In genomic region chr7:34320926-34321609, GRCh38 we compare ENCODE assay signal across 8 cellular contexts.
A peak's percentile ranks its signal among the peaks of the same experiment; 100 is the strongest.
DNase-seq lines count a peak whose midpoint lies in the region; ATAC-seq lines count a peak whose summit lies in the region.

No MANE protein-coding gene starts in this region.

- peak overlapping the region; percentile 71 for H3K27ac ChIP-seq in mesodermal cell (ENCODE audit: low read depth, low read length, severe bottlenecking)

- ATAC-seq in GM21390 (IDR thresholded peaks at IDR 0.05; ENCODE audit: unreplicated experiment): peak; percentile 96

- no peaks in the 10 kb centered on the region for H3K9me3 ChIP-seq in mesodermal cell (ENCODE audit: control insufficient read depth, low read length)

- H3K4me3 ChIP-seq in mesodermal cell (ENCODE audit: extremely low read depth, insufficient read depth, low read length, poor library complexity, severe bottlenecking): no peak overlapping the region

- 15 to 17% methylated on average over 15 to 16 of the region's 24 CpGs for WGBS in mesodermal cell (ENCODE audit: insufficient coverage in 2 of 2), 2 experiments

- peak; percentile 90 for DNase-seq in DMS153 treated with DMSO at 0.1 percent for 48 hours (lab: John Stamatoyannopoulos, UW; ENCODE audit: unreplicated experiment)
- peak; percentile 58 for DNase-seq in HK-2 (ENCODE audit: unreplicated experiment)
- DNase-seq in NCI-H748 (lab: John Stamatoyannopoulos, UW; ENCODE audit: unreplicated experiment): peak; percentile 56
- peak; percentile 58 for DNase-seq in activated CD8-positive, alpha-beta memory T cell treated with anti-CD3 and anti-CD28 coated beads for 24 hours
- peak; percentile 84 for DNase-seq in epidermal melanocyte (ENCODE audit: insufficient read length, low spot score)
- peak; percentile 83 for DNase-seq in superior temporal gyrus (ENCODE audit: extremely low spot score)

- peaks cover 6% of the 10 kb centered on the region for H3K4me1 ChIP-seq in mesodermal cell (ENCODE audit: control insufficient read depth, insufficient read depth, low read length, poor library complexity, severe bottlenecking)

- no peaks in the 10 kb centered on the region for H3K36me3 ChIP-seq in mesodermal cell (ENCODE audit: control insufficient read depth, insufficient read depth, low read length)
